Comparison of ENCODE assay signal across 8 cellular contexts in genomic region chr12:120580787-120581723, GRCh38. TPM values are rescaled to one million over a fixed set of nuclear protein-coding genes. Genes with fewer than 3 reads are reported as not detected.
DNase-seq lines count a peak whose midpoint lies in the region; ATAC-seq and TF ChIP-seq lines count a peak whose summit lies in the region.

POP5 (minus strand) TSS chr12:120581402; CDS start chr12:120581362, 40 bp downstream.

- peaks cover 41% of the 10 kb centered on the region for H3K36me3 ChIP-seq in left ventricle myocardium inferior

- H3K27me3 ChIP-seq in left ventricle myocardium inferior (ENCODE audit: low read depth), result no peaks in the 10 kb centered on the region

- H3K4me3 ChIP-seq in left ventricle myocardium inferior, result peak within 1 kb of the TSS; percentile 87

- peaks cover 50% of the 10 kb centered on the region for H3K4me1 ChIP-seq in left ventricle myocardium inferior

- intact Hi-C loops in left ventricle myocardium inferior (cut with micrococcal nuclease), result no loop called here

- H3K9me3 ChIP-seq in T-helper 17 cell (ENCODE audit: control insufficient read depth, low read length, poor library complexity, severe bottlenecking) (no peaks in the 10 kb centered on the region), left ventricle myocardium inferior (replicated peaks) (no peaks in the 10 kb centered on the region)

- DNase-seq in NCI-H1694 treated with DMSO at 0.1 percent for 48 hours (lab: John Stamatoyannopoulos, UW) (peak; percentile 96), T-helper 17 cell (peak; percentile 81 to 88 (median 83)), amygdala (lab: John Stamatoyannopoulos, UW) (peak; percentile 81 to 99 (median 95)), left ventricle myocardium inferior (peak; percentile 96), progenitor cell of endocrine pancreas (ENCODE audit: low spot score, unreplicated experiment) (peak; percentile 92), ureter (ENCODE audit: low spot score) (peak; percentile 97)

- no peaks in the 10 kb centered on the region for H3K9me3 Mint-ChIP-seq in progenitor cell of endocrine pancreas (ENCODE audit: low read depth)

- ATAC-seq in HG02885 (IDR thresholded peaks at IDR 0.05; ENCODE audit: poor library complexity, unreplicated experiment) (peak; percentile 94), T-helper 17 cell (peak; percentile 93)

- no peak for TF ChIP-seq CTCF in left ventricle myocardium inferior (IDR thresholded peaks at IDR 0.05; ENCODE audit: borderline replicate concordance)
- no peak for TF ChIP-seq CTCF in progenitor cell of endocrine pancreas (IDR thresholded peaks at IDR 0.05; ENCODE audit: unreplicated experiment)

- H3K27me3 Mint-ChIP-seq in T-helper 17 cell (peaks cover 14% of the 10 kb centered on the region), progenitor cell of endocrine pancreas (peaks cover 18% of the 10 kb centered on the region)

- H3K27ac Mint-ChIP-seq in T-helper 17 cell (peak within 1 kb of the TSS; percentile 97), progenitor cell of endocrine pancreas (peak within 1 kb of the TSS; percentile 96)

- H3K27ac ChIP-seq in left ventricle myocardium inferior (replicated peaks), result peak within 1 kb of the TSS; percentile 85

- H3K4me3 Mint-ChIP-seq in T-helper 17 cell (peak within 1 kb of the TSS; percentile 97), progenitor cell of endocrine pancreas (ENCODE audit: low read depth) (peak within 1 kb of the TSS; percentile 96)

- H3K4me1 Mint-ChIP-seq in T-helper 17 cell (peaks cover 32% of the 10 kb centered on the region), progenitor cell of endocrine pancreas (ENCODE audit: low read depth) (peaks cover 13% of the 10 kb centered on the region)

- H3K36me3 Mint-ChIP-seq in T-helper 17 cell (ENCODE audit: low read depth) (no peaks in the 10 kb centered on the region), progenitor cell of endocrine pancreas (ENCODE audit: insufficient read depth) (peaks cover 8% of the 10 kb centered on the region)

- peak; percentile 81 for TF ChIP-seq POLR2A in GM15510 (IDR thresholded peaks at IDR 0.05; ENCODE audit: borderline replicate concordance, extremely low read depth, insufficient read length)

RNA-seq across cellular contexts. Expression of gene POP5, which starts in this region (rescaled TPM):
- total RNA-seq in T-helper 17 cell (10 to 100 TPM; 26.8 to 28.7 TPM), left ventricle myocardium inferior (48.3 TPM), progenitor cell of endocrine pancreas (51.6 and 59.7 TPM in 2 replicates), ureter (54.6 TPM)

Comparison
In these comparisons a context has a peak if more than half of its experiments do, and no peak if none do; other contexts are left out.
1. Peak in every context shown above with its lines: DNase-seq, ATAC-seq, H3K4me3 ChIP-seq and H3K27ac ChIP-seq.